ENCODE assay signal across 12 cellular contexts in the genomic region with DNA sequence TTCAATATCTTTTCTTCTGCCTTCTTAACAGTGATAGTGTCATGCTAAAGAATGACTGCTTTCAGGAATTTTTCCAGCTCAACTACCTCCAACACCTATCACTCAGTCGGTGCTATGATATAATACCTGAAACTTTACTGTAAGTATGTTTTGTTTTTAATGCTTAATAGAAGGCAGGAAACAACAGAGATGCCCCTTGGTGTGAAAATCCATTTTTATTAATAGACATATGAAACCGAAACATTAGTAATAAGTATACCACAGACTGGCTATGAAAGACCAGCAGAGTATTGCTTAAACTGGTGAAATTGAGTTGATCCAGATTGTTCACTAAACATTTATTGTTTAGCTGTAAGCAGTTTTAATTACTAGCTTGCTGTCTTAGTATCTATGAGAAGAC. TPM values are rescaled to one million over a fixed set of nuclear protein-coding genes. Genes with fewer than 3 reads are reported as not detected.
A peak's percentile ranks its signal among the peaks of the same experiment; 100 is the strongest.
DNase-seq lines count a peak whose midpoint lies in the region; ATAC-seq and TF ChIP-seq lines count a peak whose summit lies in the region.
"Had no signal": no experiment of that assay in that cellular context is flagged by ENCODE, and none has a peak within 500 bp of the region (broad histone marks: within the 10 kb centered on the region; RNA-seq: fewer than 3 reads in every experiment).

No MANE protein-coding gene starts in this region.

- H3K4me3 Mint-ChIP-seq in osteocyte (ENCODE audit: unreplicated experiment): no peak overlapping the region

- no peaks in the 10 kb centered on the region for H3K4me1 Mint-ChIP-seq in osteocyte (ENCODE audit: unreplicated experiment)

- intact Hi-C loops in sciatic nerve (cut with DNase I): no loop called here

- TF ChIP-seq CTCF in GM12865 (IDR thresholded peaks at IDR 0.05; ENCODE audit: insufficient read depth, low read depth, low read length, missing control alignments) (no peak), osteocyte (IDR thresholded peaks at IDR 0.05) (no peak)

- ATAC-seq in GM19324 (IDR thresholded peaks at IDR 0.05; ENCODE audit: low FRiP score, unreplicated experiment) (peak; percentile 88), HG02759 (IDR thresholded peaks at IDR 0.05; ENCODE audit: unreplicated experiment) (peak; percentile 98), HG03460 (IDR thresholded peaks at IDR 0.05; ENCODE audit: unreplicated experiment) (peak; percentile 96), sciatic nerve (no peak)
- ATAC-seq: esophagus mucosa had no signal

- no peak overlapping the region for H3K27ac Mint-ChIP-seq in osteocyte (ENCODE audit: unreplicated experiment)

- no peak overlapping the region for H3K4me3 ChIP-seq in GM12865 (ENCODE audit: low read depth, low read length)
- H3K4me3 ChIP-seq: tibial artery had no signal

- H3K36me3 Mint-ChIP-seq in osteocyte (ENCODE audit: unreplicated experiment): peaks cover 51% of the 10 kb centered on the region

- DNase-seq in GM12865 (ENCODE audit: low read depth): peak; percentile 68
- no peak for DNase-seq in hypothalamus (lab: John Stamatoyannopoulos, UW)
- DNase-seq in sciatic nerve (ENCODE audit: low spot score): no peak
- no peak for DNase-seq in activated CD8-positive, alpha-beta memory T cell treated with anti-CD3 and anti-CD28 coated beads, Interleukin-2, amount 50 U/mL, for 48 hours
- no peak for DNase-seq in osteocyte (ENCODE audit: extremely low spot score, unreplicated experiment)
- DNase-seq: KG1, kidney, tibial artery had no signal

- no peaks in the 10 kb centered on the region for H3K9me3 Mint-ChIP-seq in osteocyte (ENCODE audit: unreplicated experiment)

- no peaks in the 10 kb centered on the region for H3K27me3 Mint-ChIP-seq in osteocyte (ENCODE audit: unreplicated experiment)

RNA-seq across cellular contexts. Expression of a gene that starts 25.2 kb away (rescaled TPM):
- total RNA-seq in sciatic nerve (17.3 TPM), osteocyte (28.4 and 28.9 TPM in 2 replicates)

RNA-seq across cellular contexts. Expression of a gene that starts 25.5 kb away (rescaled TPM):
- 18.5 TPM for total RNA-seq in sciatic nerve
- 8.2 and 9.9 TPM in 2 replicates for total RNA-seq in osteocyte
